9 cellular contexts compared by ENCODE assay signal in genomic region chr19:53808710-53809125, GRCh38. TPM values are rescaled to one million over a fixed set of nuclear protein-coding genes. Genes with fewer than 3 reads are reported as not detected.
DNase-seq lines count a peak whose midpoint lies in the region; ATAC-seq and TF ChIP-seq lines count a peak whose summit lies in the region.
"Had no signal": no experiment of that assay in that cellular context is flagged by ENCODE, and none has a peak within 500 bp of the region (broad histone marks: within the 10 kb centered on the region; RNA-seq: fewer than 3 reads in every experiment).

No MANE protein-coding gene starts in this region.

- TF ChIP-seq CTCF in AG09309 (IDR thresholded peaks at IDR 0.05; ENCODE audit: control insufficient read depth, insufficient read depth, low read depth, low read length, missing control alignments) (peak; percentile 71), mucosa of descending colon (IDR thresholded peaks at IDR 0.05) (no peak), esophagus squamous epithelium (IDR thresholded peaks at IDR 0.05) (peak in 2 of 6 experiments; percentile 14 to 42)

- no peak overlapping the region for H3K27ac ChIP-seq in esophagus squamous epithelium

- H3K27me3 ChIP-seq in esophagus squamous epithelium, result no peaks in the 10 kb centered on the region

- H3K4me1 ChIP-seq in mucosa of descending colon (ENCODE audit: low read depth) (no peaks in the 10 kb centered on the region), esophagus squamous epithelium (no peaks in the 10 kb centered on the region)

- intact Hi-C loops in mucosa of descending colon (cut with DNase I, micrococcal nuclease), result no loop called here
- intact Hi-C loops in esophagus squamous epithelium (cut with DNase I), result no loop called here

- H3K36me3 ChIP-seq in mucosa of descending colon (ENCODE audit: low read depth) (no peaks in the 10 kb centered on the region), esophagus squamous epithelium (no peaks in the 10 kb centered on the region)

- TF ChIP-seq POLR2A in esophagus squamous epithelium (IDR thresholded peaks at IDR 0.05), result no peak

- H3K9me3 ChIP-seq in mucosa of descending colon (no peaks in the 10 kb centered on the region), esophagus squamous epithelium (no peaks in the 10 kb centered on the region)

- ATAC-seq in SK-N-SH treated with all-trans-retinoic acid at 6 μM for 48 hours (peak; percentile 86), HG02885 (IDR thresholded peaks at IDR 0.05; ENCODE audit: poor library complexity, unreplicated experiment) (no peak), mucosa of descending colon (no peak), GM18907 (IDR thresholded peaks at IDR 0.05; ENCODE audit: unreplicated experiment) (no peak)

- no peak overlapping the region for H3K4me3 ChIP-seq in AG09309 (ENCODE audit: control insufficient read depth, low read depth, low read length)
- H3K4me3 ChIP-seq in mucosa of descending colon, result no peak overlapping the region
- no peak overlapping the region for H3K4me3 ChIP-seq in esophagus squamous epithelium

- DNase-seq in AG09309 (ENCODE audit: low read depth) (no peak), HS-27A (ENCODE audit: low read depth) (peak; percentile 34), iPS-NIHi11 (ENCODE audit: low spot score) (peak; percentile 40), mucosa of descending colon (no peak), esophagus squamous epithelium (lab: John Stamatoyannopoulos, UW) (no peak)
- DNase-seq: T1000 had no signal

- 20% methylated on average over 2 to 5 of the region's 5 CpGs for WGBS in esophagus squamous epithelium, 2 donors

TF ChIP-seq in SK-N-SH treated with all-trans-retinoic acid at 6 μM for 48 hours, 23 proteins besides CTCF, POLR2A, EP300 and RAD21:
- TF ChIP-seq ZNF70 (CRISPR knock-in tag; IDR thresholded peaks at IDR 0.05) (no peak), ZFP3 (CRISPR knock-in tag; IDR thresholded peaks at IDR 0.05) (no peak), BACH2 (CRISPR knock-in tag; IDR thresholded peaks at IDR 0.05; ENCODE audit: borderline replicate concordance) (no peak), PATZ1 (CRISPR knock-in tag; IDR thresholded peaks at IDR 0.05; ENCODE audit: borderline replicate concordance) (no peak), ZC3H10 (CRISPR knock-in tag; IDR thresholded peaks at IDR 0.05) (no peak), CREB5 (CRISPR knock-in tag; IDR thresholded peaks at IDR 0.05; ENCODE audit: low read depth) (no peak), ZNF565 (CRISPR knock-in tag; conservative IDR thresholded peaks at IDR 0.05; ENCODE audit: low read depth) (no peak), POU6F1 (CRISPR knock-in tag; IDR thresholded peaks at IDR 0.05; ENCODE audit: borderline replicate concordance, low read depth) (no peak), OSR1 (CRISPR knock-in tag; IDR thresholded peaks at IDR 0.05) (no peak), TCF4 (CRISPR knock-in tag; IDR thresholded peaks at IDR 0.05; ENCODE audit: borderline replicate concordance) (no peak), CSRNP3 (CRISPR knock-in tag; IDR thresholded peaks at IDR 0.05) (no peak), PPARA (CRISPR knock-in tag; IDR thresholded peaks at IDR 0.05; ENCODE audit: borderline replicate concordance) (no peak), ZNF8 (CRISPR knock-in tag; IDR thresholded peaks at IDR 0.05) (no peak), ZFP30 (CRISPR knock-in tag; IDR thresholded peaks at IDR 0.05) (no peak), TSHZ2 (CRISPR knock-in tag; IDR thresholded peaks at IDR 0.05) (no peak), ARNTL (CRISPR knock-in tag; IDR thresholded peaks at IDR 0.05; ENCODE audit: borderline replicate concordance, low read depth) (no peak), GLIS3 (CRISPR knock-in tag; IDR thresholded peaks at IDR 0.05) (no peak), SNAI2 (CRISPR knock-in tag; IDR thresholded peaks at IDR 0.05) (no peak), TOX (CRISPR knock-in tag; IDR thresholded peaks at IDR 0.05; ENCODE audit: borderline replicate concordance) (no peak)

RNA-seq across cellular contexts. Expression of gene NLRP12, which starts 15.4 kb away (rescaled TPM):
- total RNA-seq in mucosa of descending colon, result under 1 TPM in 2 of 3 donors, not detected in 1; 0.19 to 0.28 TPM
- total RNA-seq in esophagus squamous epithelium, result under 1 TPM in 2 of 4 donors, not detected in 2; 0.19 to 0.59 TPM

RNA-seq across cellular contexts. Expression of gene MYADM, which starts 59.0 kb away (rescaled TPM):
- total RNA-seq in mucosa of descending colon, result 100 to 1,000 TPM in 1 of 3 donors, 10 to 100 TPM in 2; 47.0 to 193 (median 67.7) TPM
- total RNA-seq in esophagus squamous epithelium, result 10 to 100 TPM in 1 of 4 donors, 1 to 10 TPM in 3; 4.1 to 30.7 (median 7.8) TPM

Comparison
In these comparisons a context has a peak if more than half of its experiments do, and no peak if none do; other contexts are left out.
1. DNase-seq: peak in HS-27A (single experiment) and iPS-NIHi11 (single experiment); none in AG09309 (single experiment), mucosa of descending colon (0 of 3) and esophagus squamous epithelium (single experiment).